In genomic region chr7:6649241-6649961, GRCh38 we compare ENCODE assay signal across 16 cellular contexts.
"Had no signal": no experiment of that assay in that cellular context is flagged by ENCODE, and none has a peak within 500 bp of the region (broad histone marks: within the 10 kb centered on the region; RNA-seq: fewer than 3 reads in every experiment).

No MANE protein-coding gene starts in this region.

- H3K27ac ChIP-seq: brain microvascular endothelial cell, gastrocnemius medialis, heart left ventricle, left lung, suprapubic skin had no signal

- DNase-seq: activated CD4-positive, alpha-beta T cell treated with anti-CD3 and anti-CD28 coated beads, Interleukin-2, amount 10 ng/mL, durations not matched to agents 24 days and 14 days; activated CD4-positive, CD25-positive, alpha-beta regulatory T cell; activated CD8-positive, alpha-beta memory T cell treated with anti-CD3 and anti-CD28 coated beads, Interleukin-2, amount 50 U/mL, for 48 hours; activated naive CD8-positive, alpha-beta T cell treated with anti-CD3 and anti-CD28 coated beads for 36 hours; activated T-cell treated with anti-CD3 and anti-CD28 coated beads, Interleukin-2, amount 50 U/mL, for 72 hours; brain microvascular endothelial cell; gastrocnemius medialis; naive thymus-derived CD8-positive, alpha-beta T cell; retina; stimulated activated CD4-positive, alpha-beta T cell treated with anti-CD3 and anti-CD28 coated beads, Interleukin-15, amount 100 ng/mL, for 24 hours; stimulated activated CD4-positive, alpha-beta T cell treated with anti-CD3 and anti-CD28 coated beads, Interleukin-4, amount 100 ng/mL, for 24 hours; stimulated activated naive CD8-positive, alpha-beta T cell treated with anti-CD3 and anti-CD28 coated beads, Interleukin-15, Interleukin-2, amounts not matched to agents 100 U/mL and 50 U/mL, for 24 hours; trophoblast cell had no signal

- H3K9me3 ChIP-seq: gastrocnemius medialis, suprapubic skin had no signal

- H3K4me3 ChIP-seq: gastrocnemius medialis, heart left ventricle, left lung, suprapubic skin had no signal

- H3K4me1 ChIP-seq: gastrocnemius medialis, left lung, suprapubic skin had no signal

- ATAC-seq: activated T-cell treated with anti-CD3 and anti-CD28 coated beads, Interleukin-2, amount 50 U/mL, for 72 hours; gastrocnemius medialis; heart left ventricle; left lung; naive thymus-derived CD8-positive, alpha-beta T cell; stimulated activated naive CD8-positive, alpha-beta T cell treated with anti-CD3 and anti-CD28 coated beads, Interleukin-15, Interleukin-2, amounts not matched to agents 100 U/mL and 50 U/mL, for 24 hours had no signal

- H3K27me3 ChIP-seq: brain microvascular endothelial cell, gastrocnemius medialis, heart left ventricle, left lung, suprapubic skin had no signal
